Comparison of ENCODE assay signal across 25 cellular contexts in genomic region chr7:157183832-157184231, GRCh38.
"Had no signal": no experiment of that assay in that cellular context is flagged by ENCODE, and none has a peak within 500 bp of the region (broad histone marks: within the 10 kb centered on the region; RNA-seq: fewer than 3 reads in every experiment).

No MANE protein-coding gene starts in this region.

- H3K27ac ChIP-seq: epithelial cell of prostate, esophagus squamous epithelium, gastrocnemius medialis, heart right ventricle, left lung, lower lobe of right lung had no signal

- H3K4me1 Mint-ChIP-seq: endodermal cell; mesothelial cell of epicardium; naive B cell; naive thymus-derived CD8-positive, alpha-beta T cell had no signal

- H3K27me3 Mint-ChIP-seq: dendritic cell treated with granulocyte-macrophage colony-stimulating factor and Interleukin-4, amounts not matched to agents 40 ng/mL and 50 ng/mL, for 4 days; effector memory CD8-positive, alpha-beta T cell; naive B cell; naive thymus-derived CD8-positive, alpha-beta T cell had no signal

- H3K9me3 Mint-ChIP-seq: dendritic cell treated with granulocyte-macrophage colony-stimulating factor and Interleukin-4, amounts not matched to agents 40 ng/mL and 50 ng/mL, for 4 days; effector memory CD8-positive, alpha-beta T cell; endodermal cell; mesothelial cell of epicardium; naive B cell; naive thymus-derived CD8-positive, alpha-beta T cell had no signal

- ATAC-seq: effector memory CD8-positive, alpha-beta T cell; esophagus mucosa; gastrocnemius medialis; heart right ventricle; left cardiac atrium; left lung; left ventricle myocardium superior; lower lobe of right lung; mucosa of descending colon; naive thymus-derived CD8-positive, alpha-beta T cell had no signal

- H3K4me1 ChIP-seq: esophagus squamous epithelium, gastrocnemius medialis, heart right ventricle, left lung, lower lobe of right lung had no signal

- DNase-seq: cortex of kidney; effector CD8-positive, alpha-beta T cell; effector memory CD8-positive, alpha-beta T cell; endodermal cell; erythroblast; esophagus squamous epithelium; foreskin fibroblast; foreskin melanocyte; gastrocnemius medialis; glutamatergic neuron; head of caudate nucleus; heart right ventricle; hippocampal formation; left cardiac atrium; left lung; left ventricle myocardium superior; lower lobe of right lung; mesenchymal stem cell; mucosa of descending colon; naive B cell; naive thymus-derived CD8-positive, alpha-beta T cell had no signal

- H3K27me3 ChIP-seq: esophagus squamous epithelium, gastrocnemius medialis, heart right ventricle, left lung had no signal

- H3K4me3 ChIP-seq: esophagus squamous epithelium, gastrocnemius medialis, heart right ventricle, left lung, lower lobe of right lung, mucosa of descending colon had no signal

- H3K9me3 ChIP-seq: esophagus squamous epithelium, gastrocnemius medialis, heart right ventricle, left lung, lower lobe of right lung, mucosa of descending colon had no signal

- H3K27ac Mint-ChIP-seq: dendritic cell treated with granulocyte-macrophage colony-stimulating factor and Interleukin-4, amounts not matched to agents 40 ng/mL and 50 ng/mL, for 4 days; mesothelial cell of epicardium; naive B cell had no signal

- H3K4me3 Mint-ChIP-seq: dendritic cell treated with granulocyte-macrophage colony-stimulating factor and Interleukin-4, amounts not matched to agents 40 ng/mL and 50 ng/mL, for 4 days; effector memory CD8-positive, alpha-beta T cell; endodermal cell; mesothelial cell of epicardium; naive B cell; naive thymus-derived CD8-positive, alpha-beta T cell had no signal
